ENCODE assay signal across 1 cellular context in the genomic region with DNA sequence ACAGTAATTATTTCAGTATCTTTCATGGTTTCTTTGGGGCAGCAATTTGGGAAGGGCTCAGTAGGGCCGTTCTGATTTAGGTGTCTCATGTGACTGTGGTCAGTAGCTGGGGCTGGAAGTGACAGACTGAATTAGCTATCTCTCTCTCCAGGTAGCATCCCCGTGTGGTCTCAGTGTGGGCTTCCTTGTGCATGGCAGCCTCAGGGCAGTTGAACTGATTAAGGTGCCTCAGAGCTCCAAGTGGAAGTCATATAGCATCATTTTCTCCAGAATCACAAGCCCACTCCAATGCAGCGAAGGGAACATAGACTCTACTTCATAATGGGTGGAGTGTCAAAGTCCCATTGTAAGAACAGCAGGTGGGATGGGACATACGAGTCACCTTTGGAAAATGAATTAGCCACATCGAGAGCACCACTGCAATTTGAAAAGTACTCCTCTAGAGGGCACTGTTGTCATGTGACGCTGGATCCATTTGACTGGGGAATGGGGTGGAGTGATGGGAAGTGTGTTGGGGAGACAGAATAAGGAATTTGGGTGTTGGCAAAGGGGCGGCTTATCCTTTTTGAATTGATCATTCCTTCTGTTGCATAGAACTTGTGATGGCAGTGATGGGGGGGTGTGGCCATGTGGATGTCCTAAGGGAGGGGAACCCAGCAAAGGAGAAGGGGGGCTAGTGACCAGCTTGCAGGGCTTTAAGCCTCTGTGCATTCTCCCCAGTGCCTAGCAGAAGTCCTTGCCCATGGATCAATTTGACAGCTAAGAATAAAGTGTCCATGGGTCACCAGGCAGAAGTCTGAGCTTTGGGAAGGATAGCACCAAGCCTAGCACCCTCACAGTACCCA.
TF ChIP-seq lines count a peak whose summit lies in the region.

No MANE protein-coding gene starts in this region.

TF ChIP-seq in HEK293, 187 proteins besides CTCF, POLR2A, EP300 and RAD21 (continued from another document):
- TF ChIP-seq AEBP2 (tag by site-specific recombination; IDR thresholded peaks at IDR 0.05; ENCODE audit: borderline replicate concordance) (no peak), ZNF155 (tag by site-specific recombination; IDR thresholded peaks at IDR 0.05) (no peak), YY1 (tag by site-specific recombination; IDR thresholded peaks at IDR 0.05) (no peak), ZNF366 (tag by site-specific recombination; conservative IDR thresholded peaks at IDR 0.05) (peak; percentile 36; the same call in 1 of the 2 replicates), ZNF324 (tag by site-specific recombination; IDR thresholded peaks at IDR 0.05) (0 out of 2 replicates have a peak, but pooled peaks have one; percentile 47), KLF16 (tag by site-specific recombination; IDR thresholded peaks at IDR 0.05) (peak; percentile 44; the same call in 1 of the 2 replicates), ZNF175 (tag by site-specific recombination; IDR thresholded peaks at IDR 0.05) (no peak), ZNF654 (tag by site-specific recombination; IDR thresholded peaks at IDR 0.05; ENCODE audit: low read depth) (peak; percentile 93), GLIS1 (tag by site-specific recombination; IDR thresholded peaks at IDR 0.05) (peak; percentile 16; the same call in 1 of the 2 replicates)
- TF ChIP-seq, protein P1, sequence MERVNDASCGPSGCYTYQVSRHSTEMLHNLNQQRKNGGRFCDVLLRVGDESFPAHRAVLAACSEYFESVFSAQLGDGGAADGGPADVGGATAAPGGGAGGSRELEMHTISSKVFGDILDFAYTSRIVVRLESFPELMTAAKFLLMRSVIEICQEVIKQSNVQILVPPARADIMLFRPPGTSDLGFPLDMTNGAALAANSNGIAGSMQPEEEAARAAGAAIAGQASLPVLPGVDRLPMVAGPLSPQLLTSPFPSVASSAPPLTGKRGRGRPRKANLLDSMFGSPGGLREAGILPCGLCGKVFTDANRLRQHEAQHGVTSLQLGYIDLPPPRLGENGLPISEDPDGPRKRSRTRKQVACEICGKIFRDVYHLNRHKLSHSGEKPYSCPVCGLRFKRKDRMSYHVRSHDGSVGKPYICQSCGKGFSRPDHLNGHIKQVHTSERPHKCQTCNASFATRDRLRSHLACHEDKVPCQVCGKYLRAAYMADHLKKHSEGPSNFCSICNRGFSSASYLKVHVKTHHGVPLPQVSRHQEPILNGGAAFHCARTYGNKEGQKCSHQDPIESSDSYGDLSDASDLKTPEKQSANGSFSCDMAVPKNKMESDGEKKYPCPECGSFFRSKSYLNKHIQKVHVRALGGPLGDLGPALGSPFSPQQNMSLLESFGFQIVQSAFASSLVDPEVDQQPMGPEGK (tag by site-specific recombination; IDR thresholded peaks at IDR 0.05) = 0 out of 2 replicates have a peak, but pooled peaks have one; percentile 29
